ENCODE assay signal across 3 cellular contexts in the genomic region with DNA sequence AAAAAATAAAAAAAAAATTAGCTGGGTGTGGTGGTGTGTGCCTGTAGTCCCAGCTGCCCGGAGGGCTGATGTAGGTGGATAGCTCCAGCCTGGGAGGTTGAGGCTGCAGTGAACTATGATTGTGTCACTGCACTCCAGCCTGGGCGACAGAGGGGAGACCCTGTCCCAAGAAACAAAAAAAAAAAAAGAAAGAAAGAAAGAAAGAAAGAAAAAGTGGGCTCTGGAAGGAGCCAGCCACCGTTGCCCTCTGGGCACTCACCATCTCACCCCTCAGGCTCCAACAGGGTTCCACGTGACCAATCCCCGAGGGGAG.
TF ChIP-seq lines count a peak whose summit lies in the region.

No MANE protein-coding gene starts in this region.

TF ChIP-seq in A549, 52 proteins besides CTCF, POLR2A, EP300 and RAD21:
- TF ChIP-seq ZNF302 (CRISPR knock-in tag; IDR thresholded peaks at IDR 0.05) (no peak), HMGXB4 (CRISPR knock-in tag; IDR thresholded peaks at IDR 0.05; ENCODE audit: borderline replicate concordance) (no peak), RNF2 (IDR thresholded peaks at IDR 0.05; ENCODE audit: borderline replicate concordance, low read depth) (no peak), HOXB13 (CRISPR knock-in tag; IDR thresholded peaks at IDR 0.05; ENCODE audit: low read depth) (no peak), ATOH8 (CRISPR knock-in tag; IDR thresholded peaks at IDR 0.05; ENCODE audit: low read depth) (no peak), KDM5A (IDR thresholded peaks at IDR 0.05) (no peak), NPAS2 (CRISPR knock-in tag; IDR thresholded peaks at IDR 0.05; ENCODE audit: borderline replicate concordance) (no peak), ZSCAN20 (CRISPR knock-in tag; IDR thresholded peaks at IDR 0.05) (no peak), ZFP36 (IDR thresholded peaks at IDR 0.05; ENCODE audit: borderline replicate concordance, partially characterized antibody) (no peak), POLR2AphosphoS2 (conservative IDR thresholded peaks at IDR 0.05; ENCODE audit: low read length) (no peak), BCL3 (IDR thresholded peaks at IDR 0.05) (no peak), RFX5 (IDR thresholded peaks at IDR 0.05) (no peak), ELK1 (IDR thresholded peaks at IDR 0.05; ENCODE audit: low read depth, low read length) (no peak), HDAC2 (IDR thresholded peaks at IDR 0.05) (no peak), JUN (IDR thresholded peaks at IDR 0.05) (no peak), BHLHE40 (IDR thresholded peaks at IDR 0.05; ENCODE audit: low read depth, low read length) (no peak)

TF ChIP-seq in IMR-90, 13 proteins besides CTCF, POLR2A, EP300 and RAD21:
- TF ChIP-seq RFX5 (IDR thresholded peaks at IDR 0.05; ENCODE audit: low read depth, low read length) = no peak
- TF ChIP-seq ELK1 (IDR thresholded peaks at IDR 0.05; ENCODE audit: borderline replicate concordance, low read depth, low read length) = no peak
- TF ChIP-seq BHLHE40 (IDR thresholded peaks at IDR 0.05; ENCODE audit: low read depth, low read length) = no peak

TF ChIP-seq in H1, 55 proteins besides CTCF, POLR2A, EP300 and RAD21:
- TF ChIP-seq BRCA1 (IDR thresholded peaks at IDR 0.05; ENCODE audit: low read depth, low read length) = no peak
- TF ChIP-seq POLR2AphosphoS5 (IDR thresholded peaks at IDR 0.05; ENCODE audit: low read depth, low read length) = no peak
- TF ChIP-seq, protein P1, sequence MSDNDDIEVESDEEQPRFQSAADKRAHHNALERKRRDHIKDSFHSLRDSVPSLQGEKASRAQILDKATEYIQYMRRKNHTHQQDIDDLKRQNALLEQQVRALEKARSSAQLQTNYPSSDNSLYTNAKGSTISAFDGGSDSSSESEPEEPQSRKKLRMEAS (IDR thresholded peaks at IDR 0.05) = no peak
- TF ChIP-seq GABPA (IDR thresholded peaks at IDR 0.05; ENCODE audit: borderline replicate concordance, insufficient read depth, low read length) = no peak
- TF ChIP-seq RNF2 (IDR thresholded peaks at IDR 0.05; ENCODE audit: borderline replicate concordance, low read depth, low read length, missing control alignments, poor library complexity, severe bottlenecking) = no peak
- no peak for TF ChIP-seq CREB1 (IDR thresholded peaks at IDR 0.05)
